ENCODE assay signal across 1 cellular context in the genomic region with DNA sequence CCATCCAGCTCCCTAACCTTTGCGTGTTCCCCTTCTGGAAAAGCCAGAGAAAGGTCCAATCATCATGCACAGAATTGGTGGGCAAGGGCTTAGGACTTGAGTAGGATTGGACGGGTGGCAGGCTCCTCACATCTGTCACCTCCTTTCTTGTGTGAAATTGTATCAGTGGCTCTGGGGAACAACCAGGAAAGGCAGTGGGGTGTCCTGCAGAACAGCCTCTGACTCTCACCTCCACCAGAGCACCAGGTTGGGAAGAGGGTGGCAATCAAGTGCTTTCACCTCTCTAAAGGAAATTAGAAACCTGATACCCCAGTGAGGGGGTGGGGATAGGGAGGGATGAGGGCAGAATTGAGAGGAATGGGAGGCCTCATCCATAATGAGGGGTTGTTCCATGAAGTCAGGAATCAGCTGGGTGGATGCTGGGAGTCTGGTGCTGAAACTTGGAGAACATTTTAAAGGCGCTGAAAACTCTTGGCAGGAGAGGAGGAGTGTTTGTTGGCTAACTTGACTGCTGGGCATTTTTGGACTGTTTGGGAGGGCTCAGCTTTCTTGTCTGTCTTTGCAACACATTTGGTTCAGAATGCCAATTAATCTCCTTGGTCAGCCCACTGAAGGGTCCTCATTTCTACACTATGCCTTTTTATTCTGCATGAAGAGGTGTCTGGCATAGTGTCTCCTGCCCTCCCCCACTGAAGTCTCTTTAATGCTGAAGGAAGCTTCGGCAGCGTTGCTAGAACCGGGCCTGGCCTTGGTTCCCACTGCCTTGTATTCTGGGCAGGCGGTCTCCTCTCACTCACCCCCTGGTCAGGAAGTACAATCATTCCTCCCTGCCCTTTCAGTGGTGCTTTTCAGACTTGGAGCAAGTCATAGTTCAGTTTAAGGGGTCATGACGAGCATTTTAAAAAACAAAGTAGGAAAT.
TF ChIP-seq lines count a peak whose summit lies in the region.

No MANE protein-coding gene starts in this region.

TF ChIP-seq in HCT116, 20 proteins besides CTCF, POLR2A, EP300 and RAD21 (continued from another document):
- TF ChIP-seq SRF (IDR thresholded peaks at IDR 0.05; ENCODE audit: low read depth) (no peak), POLR2AphosphoS5 (IDR thresholded peaks at IDR 0.05; ENCODE audit: low read depth, low read length) (no peak), YY1 (IDR thresholded peaks at IDR 0.05; ENCODE audit: extremely low read depth, insufficient replicate concordance, low read depth, low read length) (no peak), JUND (IDR thresholded peaks at IDR 0.05) (no peak), EZH2phosphoT487 (IDR thresholded peaks at IDR 0.05; ENCODE audit: borderline replicate concordance) (no peak)
